Comparison of ENCODE assay signal across 14 cellular contexts in the genomic region with DNA sequence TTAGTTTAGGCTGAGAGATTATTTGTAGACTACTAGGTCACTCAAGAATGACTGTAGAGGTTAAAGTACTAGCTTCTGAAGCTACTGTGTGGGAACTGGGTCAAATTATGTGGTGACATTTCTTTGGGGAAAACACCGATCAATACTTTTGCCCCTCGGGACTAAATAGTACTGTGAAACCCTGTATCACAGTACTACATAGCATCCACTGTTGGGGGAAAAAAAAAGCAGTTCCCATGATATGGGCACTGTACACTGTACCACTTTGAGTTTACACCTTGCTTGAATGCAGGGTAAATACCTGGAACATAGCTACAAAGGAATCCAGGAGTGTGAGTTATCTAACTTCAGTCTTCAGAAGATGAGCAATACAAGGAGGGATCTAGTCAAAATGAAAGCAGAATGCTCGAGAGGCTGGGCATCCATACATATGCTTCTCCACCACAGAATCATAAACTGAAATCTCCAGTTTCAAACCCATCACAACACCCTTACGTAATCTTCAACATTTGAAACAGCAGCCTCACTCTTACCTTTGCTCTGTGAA.
A peak's percentile ranks its signal among the peaks of the same experiment; 100 is the strongest.
DNase-seq lines count a peak whose midpoint lies in the region; ATAC-seq and TF ChIP-seq lines count a peak whose summit lies in the region.
"Had no signal": no experiment of that assay in that cellular context is flagged by ENCODE, and none has a peak within 500 bp of the region (broad histone marks: within the 10 kb centered on the region; RNA-seq: fewer than 3 reads in every experiment).

No MANE protein-coding gene starts in this region.

- DNase-seq in stimulated activated naive CD8-positive, alpha-beta T cell treated with anti-CD3 and anti-CD28 coated beads, Interleukin-15, amount 100 ng/mL, for 72 hours: no peak
- no peak for DNase-seq in stimulated activated naive CD8-positive, alpha-beta T cell treated with anti-CD3 and anti-CD28 coated beads, Interleukin-15, Interleukin-2, amounts not matched to agents 100 U/mL and 50 U/mL, for 24 hours
- no peak for DNase-seq in stimulated activated effector memory CD8-positive, alpha-beta T cell treated with anti-CD3 and anti-CD28 coated beads, Interleukin-12 subunit alpha, Interleukin-12 subunit beta, amount 100 ng/mL, for 72 hours (ENCODE audit: low spot score in 2 of 2)
- DNase-seq in osteocyte (ENCODE audit: extremely low spot score, unreplicated experiment) (no peak), inferior parietal cortex (ENCODE audit: extremely low spot score) (no peak), head of caudate nucleus (no peak)
- DNase-seq: activated naive CD8-positive, alpha-beta T cell treated with anti-CD3 and anti-CD28 coated beads for 36 hours; caudate nucleus; KG1; NCI-H2029 treated with DMSO at 0.1 percent for 48 hours; right cardiac atrium had no signal

- TF ChIP-seq CTCF in osteocyte (IDR thresholded peaks at IDR 0.05): no peak

- H3K4me3 Mint-ChIP-seq in stimulated activated naive CD8-positive, alpha-beta T cell treated with anti-CD3 and anti-CD28 coated beads, Interleukin-15, amount 100 ng/mL, for 72 hours: no peak overlapping the region
- H3K4me3 Mint-ChIP-seq in stimulated activated effector memory CD8-positive, alpha-beta T cell treated with anti-CD3 and anti-CD28 coated beads, Interleukin-12 subunit alpha, Interleukin-12 subunit beta, amount 100 ng/mL, for 72 hours: no peak overlapping the region
- H3K4me3 Mint-ChIP-seq in osteocyte (ENCODE audit: unreplicated experiment): no peak overlapping the region
- H3K4me3 Mint-ChIP-seq: activated naive CD8-positive, alpha-beta T cell treated with anti-CD3 and anti-CD28 coated beads for 36 hours had no signal

- no peaks in the 10 kb centered on the region for H3K4me1 Mint-ChIP-seq in stimulated activated naive CD8-positive, alpha-beta T cell treated with anti-CD3 and anti-CD28 coated beads, Interleukin-15, amount 100 ng/mL, for 72 hours
- no peaks in the 10 kb centered on the region for H3K4me1 Mint-ChIP-seq in stimulated activated effector memory CD8-positive, alpha-beta T cell treated with anti-CD3 and anti-CD28 coated beads, Interleukin-12 subunit alpha, Interleukin-12 subunit beta, amount 100 ng/mL, for 72 hours
- H3K4me1 Mint-ChIP-seq in osteocyte (ENCODE audit: unreplicated experiment): no peaks in the 10 kb centered on the region
- H3K4me1 Mint-ChIP-seq: activated naive CD8-positive, alpha-beta T cell treated with anti-CD3 and anti-CD28 coated beads for 36 hours had no signal

- H3K27ac Mint-ChIP-seq in stimulated activated naive CD8-positive, alpha-beta T cell treated with anti-CD3 and anti-CD28 coated beads, Interleukin-15, amount 100 ng/mL, for 72 hours: no peak overlapping the region
- no peak overlapping the region for H3K27ac Mint-ChIP-seq in stimulated activated effector memory CD8-positive, alpha-beta T cell treated with anti-CD3 and anti-CD28 coated beads, Interleukin-12 subunit alpha, Interleukin-12 subunit beta, amount 100 ng/mL, for 72 hours
- H3K27ac Mint-ChIP-seq in osteocyte (ENCODE audit: unreplicated experiment): no peak overlapping the region
- H3K27ac Mint-ChIP-seq: activated naive CD8-positive, alpha-beta T cell treated with anti-CD3 and anti-CD28 coated beads for 36 hours had no signal

- no peaks in the 10 kb centered on the region for H3K9me3 Mint-ChIP-seq in stimulated activated naive CD8-positive, alpha-beta T cell treated with anti-CD3 and anti-CD28 coated beads, Interleukin-15, amount 100 ng/mL, for 72 hours
- no peaks in the 10 kb centered on the region for H3K9me3 Mint-ChIP-seq in stimulated activated effector memory CD8-positive, alpha-beta T cell treated with anti-CD3 and anti-CD28 coated beads, Interleukin-12 subunit alpha, Interleukin-12 subunit beta, amount 100 ng/mL, for 72 hours
- no peaks in the 10 kb centered on the region for H3K9me3 Mint-ChIP-seq in osteocyte (ENCODE audit: unreplicated experiment)
- H3K9me3 Mint-ChIP-seq: activated naive CD8-positive, alpha-beta T cell treated with anti-CD3 and anti-CD28 coated beads for 36 hours had no signal

- no peaks in the 10 kb centered on the region for H3K27me3 Mint-ChIP-seq in stimulated activated naive CD8-positive, alpha-beta T cell treated with anti-CD3 and anti-CD28 coated beads, Interleukin-15, amount 100 ng/mL, for 72 hours
- H3K27me3 Mint-ChIP-seq in osteocyte (ENCODE audit: unreplicated experiment): no peaks in the 10 kb centered on the region

- no peaks in the 10 kb centered on the region for H3K36me3 Mint-ChIP-seq in stimulated activated effector memory CD8-positive, alpha-beta T cell treated with anti-CD3 and anti-CD28 coated beads, Interleukin-12 subunit alpha, Interleukin-12 subunit beta, amount 100 ng/mL, for 72 hours
- H3K36me3 Mint-ChIP-seq in osteocyte (ENCODE audit: unreplicated experiment): no peaks in the 10 kb centered on the region
- H3K36me3 Mint-ChIP-seq: activated naive CD8-positive, alpha-beta T cell treated with anti-CD3 and anti-CD28 coated beads for 36 hours had no signal

- intact Hi-C loops in head of caudate nucleus (cut with DNase I): no loop called here

- ATAC-seq in stimulated activated naive CD8-positive, alpha-beta T cell treated with anti-CD3 and anti-CD28 coated beads, Interleukin-15, amount 100 ng/mL, for 72 hours: peak; percentile 31
- ATAC-seq in stimulated activated naive CD8-positive, alpha-beta T cell treated with anti-CD3 and anti-CD28 coated beads, Interleukin-15, Interleukin-2, amounts not matched to agents 100 U/mL and 50 U/mL, for 24 hours: no peak
- ATAC-seq in HG02571 (IDR thresholded peaks at IDR 0.05; ENCODE audit: unreplicated experiment) (peak; percentile 75), HG03342 (IDR thresholded peaks at IDR 0.05; ENCODE audit: unreplicated experiment) (peak; percentile 64)
- ATAC-seq in stimulated activated effector memory CD8-positive, alpha-beta T cell treated with anti-CD3 and anti-CD28 coated beads, Interleukin-12 subunit alpha, Interleukin-12 subunit beta, amount 100 ng/mL, for 72 hours: peak; percentile 72
- ATAC-seq: left lobe of liver, right cardiac atrium had no signal
